ENCODE assay signal across 13 cellular contexts in the genomic region with DNA sequence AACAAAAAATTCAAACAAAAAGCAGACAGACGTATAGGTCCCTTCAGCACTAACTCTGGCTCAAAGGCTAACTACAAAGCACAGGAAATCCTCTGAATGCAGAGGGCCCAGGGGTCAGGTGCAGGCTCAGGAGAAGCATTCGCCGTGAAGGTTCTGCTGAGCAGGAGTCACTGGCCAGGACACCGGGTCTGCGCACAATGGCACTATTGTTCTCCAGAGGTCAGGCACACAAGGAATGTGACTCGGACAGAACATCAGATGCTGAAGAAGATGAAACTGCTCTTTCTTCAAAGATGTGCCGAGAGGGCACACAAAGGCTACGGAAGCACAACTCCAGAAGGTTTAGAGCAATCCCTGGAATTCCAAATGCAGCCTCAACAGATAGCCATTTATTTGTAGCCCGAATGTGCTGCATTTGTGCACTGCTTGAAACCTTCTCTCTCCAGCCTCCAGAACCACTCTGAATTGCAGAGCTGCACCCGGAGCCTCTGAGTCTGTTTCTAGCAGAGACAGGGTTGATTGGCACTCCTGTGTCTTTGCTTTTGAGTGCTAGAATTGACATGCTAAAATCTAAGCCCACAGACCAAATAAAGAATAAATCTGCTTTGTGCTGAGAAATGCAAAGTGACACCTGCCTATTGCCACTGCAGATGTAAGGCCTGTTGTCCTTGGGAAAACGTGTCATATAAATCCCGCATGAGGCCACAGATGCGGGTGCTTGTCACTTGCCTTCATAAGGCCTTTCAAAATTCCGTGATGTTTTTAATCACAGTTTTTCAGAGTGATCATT.
DNase-seq lines count a peak whose midpoint lies in the region; ATAC-seq and TF ChIP-seq lines count a peak whose summit lies in the region.
"Had no signal": no experiment of that assay in that cellular context is flagged by ENCODE, and none has a peak within 500 bp of the region (broad histone marks: within the 10 kb centered on the region; RNA-seq: fewer than 3 reads in every experiment).

No MANE protein-coding gene starts in this region.

- intact Hi-C loops in heart right ventricle (cut with DNase I) (no loop called here), left ventricle myocardium superior (cut with micrococcal nuclease) (no loop called here), testis (cut with DNase I; ENCODE audit: low total_unique reads) (no loop called here), prostate gland (cut with DNase I) (no loop called here)

- H3K9me3 ChIP-seq in heart right ventricle (peaks cover 0 to 2% (median 0%) of the 10 kb centered on the region in 11 donors), testis (no peaks in the 10 kb centered on the region), prostate gland (no peaks in the 10 kb centered on the region)
- H3K9me3 ChIP-seq: stomach had no signal

- H3K4me3 ChIP-seq in heart right ventricle (no peak overlapping the region), testis (no peak overlapping the region), prostate gland (no peak overlapping the region)
- H3K4me3 ChIP-seq: coronary artery, stomach had no signal

- peak in 7 of 8 donors; percentile 22 to 54 (median 31) for ATAC-seq in heart right ventricle
- ATAC-seq in left ventricle myocardium superior, result no peak

- WGBS in heart right ventricle, 2 donors, result 56 to 58% methylated on average over 14 of the region's 14 CpGs
- WGBS in testis, 2 donors, result 47% methylated on average over 14 of the region's 14 CpGs
- WGBS in prostate gland, result 73% methylated on average over 14 of the region's 14 CpGs

- TF ChIP-seq CTCF in heart right ventricle (IDR thresholded peaks at IDR 0.05) (no peak), testis (IDR thresholded peaks at IDR 0.05) (no peak), prostate gland (IDR thresholded peaks at IDR 0.05) (no peak)

- peak overlapping the region in 7 of 10 donors; percentile 1 to 51 (median 25) for H3K27ac ChIP-seq in heart right ventricle
- peak overlapping the region; percentile 9 to 83 for H3K27ac ChIP-seq in testis
- no peak overlapping the region for H3K27ac ChIP-seq in prostate gland
- H3K27ac ChIP-seq: coronary artery had no signal

- H3K36me3 ChIP-seq in heart right ventricle (peaks cover 0 to 77% (median 16%) of the 10 kb centered on the region in 9 donors), testis (ENCODE audit: low read depth, missing control alignments) (no peaks in the 10 kb centered on the region), prostate gland (no peaks in the 10 kb centered on the region)

- TF ChIP-seq POLR2A in testis (IDR thresholded peaks at IDR 0.05), result no peak
- no peak for TF ChIP-seq POLR2A in prostate gland (IDR thresholded peaks at IDR 0.05)

- peaks cover 19 to 91% (median 61%) of the 10 kb centered on the region in 9 donors for H3K4me1 ChIP-seq in heart right ventricle
- peaks cover 43% of the 10 kb centered on the region for H3K4me1 ChIP-seq in testis
- no peaks in the 10 kb centered on the region for H3K4me1 ChIP-seq in prostate gland (replicated peaks)

- no peak for DNase-seq in heart right ventricle
- no peak for DNase-seq in left ventricle myocardium superior
- DNase-seq in RPMI7951 (ENCODE audit: low read depth), result peak; percentile 15
- peak; percentile 61 for DNase-seq in kidney tubule cell (ENCODE audit: low spot score)
- peak; percentile 80 for DNase-seq in testis
- no peak for DNase-seq in DMS114 treated with DMSO at 0.1 percent for 48 hours (lab: John Stamatoyannopoulos, UW; ENCODE audit: unreplicated experiment)
- no peak for DNase-seq in NCI-H1694 treated with DMSO at 0.1 percent for 48 hours (lab: John Stamatoyannopoulos, UW)
- DNase-seq in prostate gland (ENCODE audit: low spot score), result no peak
- DNase-seq: EL, NCI-H1105, NCI-H524 treated with DMSO at 0.1 percent for 48 hours, stomach had no signal

- H3K27me3 ChIP-seq in heart right ventricle (no peaks in the 10 kb centered on the region), testis (no peaks in the 10 kb centered on the region), prostate gland (replicated peaks; ENCODE audit: insufficient read depth) (no peaks in the 10 kb centered on the region)
- H3K27me3 ChIP-seq: stomach had no signal

Comparison
In these comparisons a context has a peak if more than half of its experiments do, and no peak if none do; other contexts are left out.
1. DNase-seq: peak in RPMI7951 (single experiment), kidney tubule cell (single experiment) and testis (single experiment); none in heart right ventricle (0 of 2), left ventricle myocardium superior (single experiment), DMS114 treated with DMSO at 0.1 percent for 48 hours (single experiment), NCI-H1694 treated with DMSO at 0.1 percent for 48 hours (single experiment) and prostate gland (single experiment).
2. H3K27ac ChIP-seq: peak in heart right ventricle (7 of 10) and testis (2 of 2); none in prostate gland (0 of 2).